In genomic region chr6:10617008-10617696, GRCh38 we compare ENCODE assay signal across 22 cellular contexts.
"Had no signal": no experiment of that assay in that cellular context is flagged by ENCODE, and none has a peak within 500 bp of the region (broad histone marks: within the 10 kb centered on the region; RNA-seq: fewer than 3 reads in every experiment).

No MANE protein-coding gene starts in this region.

- H3K4me2 ChIP-seq: KMS-11 had no signal

- H3K9me3 ChIP-seq: breast epithelium had no signal

- H3K9ac ChIP-seq: KMS-11 had no signal

- ATAC-seq: activated CD8-positive, alpha-beta memory T cell treated with anti-CD3 and anti-CD28 coated beads, Interleukin-2, amount 10 ng/mL, durations not matched to agents 7 days and 5 days; Panc1; WTC11 had no signal

- DNase-seq: activated CD4-positive, alpha-beta T cell treated with anti-CD3 and anti-CD28 coated beads, Interleukin-2, amount 10 ng/mL, durations not matched to agents 24 days and 14 days; activated CD4-positive, alpha-beta T cell treated with anti-CD3 and anti-CD28 coated beads, Interleukin-2, amount 50 U/mL, for 48 hours; activated CD4-positive, CD25-positive, alpha-beta regulatory T cell treated with anti-CD3 and anti-CD28 coated beads, Interleukin-2, amount 50 U/mL, for 72 hours; activated CD8-positive, alpha-beta memory T cell treated with anti-CD3 and anti-CD28 coated beads, Interleukin-2, amount 10 ng/mL, durations not matched to agents 7 days and 5 days; activated effector memory CD4-positive, alpha-beta T cell treated with Interleukin-2 at 50 U/mL for 16 hours; activated naive CD4-positive, alpha-beta T cell; activated T-cell treated with anti-CD3 and anti-CD28 coated beads, Interleukin-2, amount 50 U/mL, for 24 hours; aorta; NCI-H1092; NCI-H1417; NCI-H1930; NCI-H2171; NCI-H226; NCI-H526 treated with DMSO at 0.1 percent for 48 hours; NCI-H82; OCI-M1; SHP77 treated with DMSO at 0.1 percent for 48 hours had no signal

- H3K27me3 ChIP-seq: breast epithelium had no signal

- H3K4me1 ChIP-seq: breast epithelium had no signal

- H3K27ac ChIP-seq: breast epithelium, KMS-11, RWPE1 had no signal

- H3K4me3 ChIP-seq: breast epithelium had no signal

- H3K36me3 ChIP-seq: breast epithelium had no signal
